22 cellular contexts compared by ENCODE assay signal in the genomic region with DNA sequence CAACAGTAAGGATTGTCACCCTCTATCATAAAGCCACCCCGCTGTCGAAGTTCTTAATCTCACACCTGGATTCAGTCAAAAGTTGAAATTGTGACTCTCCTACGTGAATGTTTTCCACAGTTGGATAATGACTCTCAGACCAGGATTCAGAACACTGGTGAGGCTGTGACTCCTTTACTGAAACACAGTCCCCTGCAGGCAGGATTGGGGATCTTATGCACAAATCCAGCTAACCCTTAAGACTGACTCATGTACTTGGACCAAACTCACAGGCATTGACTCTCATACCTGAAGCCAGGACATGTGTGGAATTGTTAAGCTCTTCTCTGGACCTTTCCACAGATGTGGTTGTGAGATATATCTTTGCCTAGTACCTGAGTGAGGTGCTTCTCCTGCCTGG. TPM values are rescaled to one million over a fixed set of nuclear protein-coding genes. Genes with fewer than 3 reads are reported as not detected.
DNase-seq lines count a peak whose midpoint lies in the region; ATAC-seq, FAIRE-seq and TF ChIP-seq lines count a peak whose summit lies in the region.
"Had no signal": no experiment of that assay in that cellular context is flagged by ENCODE, and none has a peak within 500 bp of the region (broad histone marks: within the 10 kb centered on the region; RNA-seq: fewer than 3 reads in every experiment).

No MANE protein-coding gene starts in this region.

- H3K27ac ChIP-seq in HCT116 (ENCODE audit: low read depth, low read length) = no peak overlapping the region
- H3K27ac ChIP-seq in body of pancreas = peak overlapping the region in 3 of 4 donors; percentile 56 to 67 (median 59)
- peak overlapping the region; percentile 47 for H3K27ac ChIP-seq in epithelial cell of prostate
- peak overlapping the region in 2 of 4 donors; percentile 50 to 61 for H3K27ac ChIP-seq in pancreas

- no peaks in the 10 kb centered on the region for H3K9me2 ChIP-seq in HCT116 (ENCODE audit: insufficient read depth)

- RAD21 ChIA-PET in HCT116 (lab: Charles Lee; ENCODE audit: low non-redundant PET in 1 of 2, low total read pairs in 2 of 2, uncharacterized antibody in 2 of 2, unreplicated experiment in 2 of 2) = no interaction called here

- no peaks in the 10 kb centered on the region for H3K36me3 ChIP-seq in HCT116 (ENCODE audit: control insufficient read depth in 1 of 2, insufficient read depth in 2 of 2, low read length in 2 of 2)
- no peaks in the 10 kb centered on the region for H3K36me3 ChIP-seq in body of pancreas (replicated peaks in 1 of 2; ENCODE audit: insufficient read depth in 1 of 2, low read depth in 2 of 2)
- no peaks in the 10 kb centered on the region for H3K36me3 ChIP-seq in pancreas

- H3K4me1 ChIP-seq in HCT116 (ENCODE audit: control insufficient read depth in 1 of 2, insufficient read depth in 2 of 2, low read length in 2 of 2) (peaks cover 0 to 9% of the 10 kb centered on the region in 2 experiments; a peak in 1 of 4 replicates), body of pancreas (peaks cover 10% of the 10 kb centered on the region), pancreas (no peaks in the 10 kb centered on the region)

- peaks cover 16% of the 10 kb centered on the region for H3K9me3 Mint-ChIP-seq in chondrocyte (ENCODE audit: low read depth)
- H3K9me3 Mint-ChIP-seq: CD4-positive, alpha-beta T cell had no signal

- H4K20me1 ChIP-seq in HCT116 (ENCODE audit: insufficient read depth) = no peaks in the 10 kb centered on the region

- TF ChIP-seq POLR2A in HCT116 (IDR thresholded peaks at IDR 0.05; ENCODE audit: borderline replicate concordance, extremely low read depth, insufficient read depth, insufficient read length) (no peak), body of pancreas (IDR thresholded peaks at IDR 0.05) (no peak)

- DNase-seq in HCT116 (ENCODE audit: low read depth, low spot score) (no peak), body of pancreas (no peak), epithelial cell of prostate (ENCODE audit: low read depth, low spot score) (no peak), pancreas (peak in 1 of 6 donors; percentile 20), chondrocyte (ENCODE audit: low spot score) (no peak), pons (ENCODE audit: low spot score) (no peak)
- DNase-seq: ACHN; C1 segment of cervical spinal cord; Calu3; CD4-positive, alpha-beta T cell; DMS 273 treated with DMSO at 0.1 percent for 48 hours; DMS79 treated with DMSO at 0.1 percent for 48 hours; EL; GOT3; H9; HFFc6 had no signal

- no peak overlapping the region for H3K27ac Mint-ChIP-seq in chondrocyte (ENCODE audit: unreplicated experiment)
- H3K27ac Mint-ChIP-seq: B cell; CD4-positive, alpha-beta T cell; H9; HFFc6 had no signal

- no peak for TF ChIP-seq CTCF in HCT116 (IDR thresholded peaks at IDR 0.05 in 2 of 3, conservative IDR thresholded peaks at IDR 0.05 in 1 of 3; ENCODE audit: borderline replicate concordance in 1 of 3, insufficient read depth in 1 of 3, low read depth in 2 of 3, low read length in 2 of 3)
- TF ChIP-seq CTCF in body of pancreas (IDR thresholded peaks at IDR 0.05) = peak in 1 of 7 experiments; percentile 7
- TF ChIP-seq CTCF in pancreas (IDR thresholded peaks at IDR 0.05) = no peak
- TF ChIP-seq CTCF in chondrocyte (IDR thresholded peaks at IDR 0.05) = no peak

- no peaks in the 10 kb centered on the region for H3K27me3 Mint-ChIP-seq in chondrocyte (ENCODE audit: low read depth)
- H3K27me3 Mint-ChIP-seq: B cell; CD4-positive, alpha-beta T cell had no signal

- TF ChIP-seq RAD21 in HCT116 (IDR thresholded peaks at IDR 0.05; ENCODE audit: low read depth) = no peak

- intact Hi-C loops in HCT116 (cut with micrococcal nuclease) = no loop called here
- intact Hi-C loops in body of pancreas (cut with DNase I) = no loop called here
- intact Hi-C loops in pancreas (cut with DNase I) = no loop called here

- no peak overlapping the region for H3K4me3 Mint-ChIP-seq in chondrocyte (ENCODE audit: unreplicated experiment)
- H3K4me3 Mint-ChIP-seq: B cell; CD4-positive, alpha-beta T cell; H9; HFFc6 had no signal

- BruUV-seq in HCT116 (replicated peaks; lab: Mats Ljungman, UMichigan) = no TSS peak

- no peaks in the 10 kb centered on the region for H3K4me1 Mint-ChIP-seq in chondrocyte (ENCODE audit: low read depth)
- H3K4me1 Mint-ChIP-seq: H9 had no signal

- H3K4me3 ChIP-seq in HCT116 (replicated peaks in 1 of 2; ENCODE audit: low read depth in 1 of 2, low read length in 2 of 2) (no peak overlapping the region), body of pancreas (no peak overlapping the region), pancreas (no peak overlapping the region)

- H3K4me2 ChIP-seq in HCT116 (ENCODE audit: low read length) = 0 out of 2 replicates have a peak overlapping the region, but pooled peaks have one; percentile 7

- H3K27me3 ChIP-seq in HCT116 (ENCODE audit: insufficient read depth, low read length) (no peaks in the 10 kb centered on the region), body of pancreas (no peaks in the 10 kb centered on the region), pancreas (no peaks in the 10 kb centered on the region)

- ATAC-seq in HCT116 (no peak), body of pancreas (peak; percentile 28), pancreas (peak in 3 of 4 donors; percentile 42 to 43 (median 43)), HG02981 (IDR thresholded peaks at IDR 0.05; ENCODE audit: unreplicated experiment) (no peak)

- H2AFZ ChIP-seq in HCT116 (ENCODE audit: low read depth, low read length, poor library complexity, severe bottlenecking) = no peak overlapping the region

- H3K79me2 ChIP-seq in HCT116 (ENCODE audit: insufficient read depth, low read length) = no peaks in the 10 kb centered on the region

- FAIRE-seq in pancreas (lab: Jason Lieb, UNC) = no peak
- FAIRE-seq: G401.6, GM12891, HepG2, HTR-8/SVneo had no signal

- POLR2A ChIA-PET in HCT116 (lab: Charles Lee) = no interaction called here

- WGBS in body of pancreas, 2 donors = 70 to 81% methylated on average over 3 of the region's 3 CpGs
- WGBS in pancreas, 2 donors = 55 to 88% methylated on average over 3 of the region's 3 CpGs

- H3K9me3 ChIP-seq in HCT116 (ENCODE audit: control insufficient read depth in 1 of 2, insufficient read depth in 1 of 2, low read depth in 1 of 2, low read length in 2 of 2) = peaks cover 0 to 6% of the 10 kb centered on the region in 2 experiments; a peak in 1 of 4 replicates
- H3K9me3 ChIP-seq in body of pancreas = no peaks in the 10 kb centered on the region
- no peaks in the 10 kb centered on the region for H3K9me3 ChIP-seq in pancreas

- H3K9ac ChIP-seq in HCT116 (ENCODE audit: low read length) = no peak overlapping the region

- no peaks in the 10 kb centered on the region for H3K36me3 Mint-ChIP-seq in chondrocyte (ENCODE audit: low read depth)

- CTCF ChIA-PET in HCT116 (lab: Charles Lee) = no interaction called here

TF ChIP-seq in HCT116, 20 proteins besides CTCF, POLR2A, EP300 and RAD21:
- TF ChIP-seq TCF7L2 (IDR thresholded peaks at IDR 0.05; ENCODE audit: borderline replicate concordance, extremely low read depth, insufficient read depth, insufficient read length) (no peak), FOSL1 (IDR thresholded peaks at IDR 0.05; ENCODE audit: low read depth) (no peak), EZH2 (IDR thresholded peaks at IDR 0.05) (no peak), SRF (IDR thresholded peaks at IDR 0.05; ENCODE audit: low read depth) (no peak), POLR2AphosphoS5 (IDR thresholded peaks at IDR 0.05; ENCODE audit: low read depth, low read length) (no peak), ZNF274 (IDR thresholded peaks at IDR 0.05; ENCODE audit: low read depth, low read length) (no peak)
- TF ChIP-seq, protein P1, sequence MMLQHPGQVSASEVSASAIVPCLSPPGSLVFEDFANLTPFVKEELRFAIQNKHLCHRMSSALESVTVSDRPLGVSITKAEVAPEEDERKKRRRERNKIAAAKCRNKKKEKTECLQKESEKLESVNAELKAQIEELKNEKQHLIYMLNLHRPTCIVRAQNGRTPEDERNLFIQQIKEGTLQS (IDR thresholded peaks at IDR 0.05) = no peak
- TF ChIP-seq, protein P2, sequence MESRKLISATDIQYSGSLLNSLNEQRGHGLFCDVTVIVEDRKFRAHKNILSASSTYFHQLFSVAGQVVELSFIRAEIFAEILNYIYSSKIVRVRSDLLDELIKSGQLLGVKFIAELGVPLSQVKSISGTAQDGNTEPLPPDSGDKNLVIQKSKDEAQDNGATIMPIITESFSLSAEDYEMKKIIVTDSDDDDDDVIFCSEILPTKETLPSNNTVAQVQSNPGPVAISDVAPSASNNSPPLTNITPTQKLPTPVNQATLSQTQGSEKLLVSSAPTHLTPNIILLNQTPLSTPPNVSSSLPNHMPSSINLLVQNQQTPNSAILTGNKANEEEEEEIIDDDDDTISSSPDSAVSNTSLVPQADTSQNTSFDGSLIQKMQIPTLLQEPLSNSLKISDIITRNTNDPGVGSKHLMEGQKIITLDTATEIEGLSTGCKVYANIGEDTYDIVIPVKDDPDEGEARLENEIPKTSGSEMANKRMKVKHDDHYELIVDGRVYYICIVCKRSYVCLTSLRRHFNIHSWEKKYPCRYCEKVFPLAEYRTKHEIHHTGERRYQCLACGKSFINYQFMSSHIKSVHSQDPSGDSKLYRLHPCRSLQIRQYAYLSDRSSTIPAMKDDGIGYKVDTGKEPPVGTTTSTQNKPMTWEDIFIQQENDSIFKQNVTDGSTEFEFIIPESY (IDR thresholded peaks at IDR 0.05; ENCODE audit: extremely low read depth, insufficient replicate concordance, low read length) = no peak

RNA-seq across cellular contexts. Expression of a gene that starts 46.8 kb away (rescaled TPM):
- total RNA-seq in HCT116 (2021; ENCODE audit: unreplicated experiment) (2.5 TPM), body of pancreas (10 to 100 TPM in 1 of 2 donors, 1 to 10 TPM in 1; 9.2 to 15.3 TPM), pancreas (1 to 10 TPM; 3.8 to 7.8 (median 5.9) TPM), chondrocyte (5.3 to 11.2 TPM (median 6.4 TPM) in 3 replicates)
- 0.84 and 2.5 TPM in 2 replicates for polyA plus RNA-seq in HCT116 (2012)
- polyA plus RNA-seq in pancreas = 1 to 10 TPM; 6.9 to 7.3 TPM

RNA-seq across cellular contexts. Expression of a gene that starts 50.6 kb away (rescaled TPM):
- total RNA-seq in HCT116 (2021; ENCODE audit: unreplicated experiment) (8.4 TPM), body of pancreas (10 to 100 TPM in 1 of 2 donors, 1 to 10 TPM in 1; 4.0 to 11.4 TPM), pancreas (1 to 10 TPM; 4.9 to 9.1 (median 5.7) TPM), chondrocyte (6.7 to 14.2 TPM (median 8.5 TPM) in 3 replicates)
- polyA plus RNA-seq in HCT116 (2012) = 2.1 and 4.7 TPM in 2 replicates
- polyA plus RNA-seq in pancreas = 1 to 10 TPM; 2.1 to 2.5 TPM

Comparison
In these comparisons a context has a peak if more than half of its experiments do, and no peak if none do; other contexts are left out.
1. ATAC-seq: peak in body of pancreas (single experiment) and pancreas (3 of 4); none in HCT116 (single experiment) and HG02981 (single experiment).